ENCODE assay signal across 1 cellular context in the genomic region with DNA sequence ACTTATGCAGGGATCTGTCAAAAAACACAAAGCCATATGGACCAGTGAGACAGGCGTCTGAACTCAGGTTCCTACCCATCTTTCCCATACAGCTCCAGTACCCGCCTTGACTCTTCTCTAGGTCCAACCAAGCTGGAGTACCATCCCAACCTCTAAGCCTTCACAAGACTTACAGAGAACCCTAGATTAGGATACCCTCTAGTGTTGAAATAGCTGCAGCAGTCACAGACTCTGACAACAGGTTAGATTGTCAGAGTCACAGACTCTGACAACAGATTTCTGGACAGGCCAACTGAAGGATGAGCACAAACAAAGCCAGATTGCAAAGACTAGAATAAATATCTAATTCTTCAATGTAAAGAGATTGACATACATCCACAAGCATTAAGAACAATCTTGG.
TF ChIP-seq lines count a peak whose summit lies in the region.

No MANE protein-coding gene starts in this region.

TF ChIP-seq in WTC11, 78 proteins besides CTCF, POLR2A, EP300 and RAD21 (continued from another document):
- TF ChIP-seq PRDM15 (CRISPR knock-in tag; IDR thresholded peaks at IDR 0.05) (no peak), IRF2 (CRISPR knock-in tag; IDR thresholded peaks at IDR 0.05; ENCODE audit: borderline replicate concordance, low read depth) (no peak), ZNF416 (CRISPR knock-in tag; IDR thresholded peaks at IDR 0.05) (no peak), NR1H2 (CRISPR knock-in tag; IDR thresholded peaks at IDR 0.05) (no peak), MLX (CRISPR knock-in tag; IDR thresholded peaks at IDR 0.05) (no peak)
TF ChIP-seq in WTC11: peak in this region for 0.
